In the genomic region with DNA sequence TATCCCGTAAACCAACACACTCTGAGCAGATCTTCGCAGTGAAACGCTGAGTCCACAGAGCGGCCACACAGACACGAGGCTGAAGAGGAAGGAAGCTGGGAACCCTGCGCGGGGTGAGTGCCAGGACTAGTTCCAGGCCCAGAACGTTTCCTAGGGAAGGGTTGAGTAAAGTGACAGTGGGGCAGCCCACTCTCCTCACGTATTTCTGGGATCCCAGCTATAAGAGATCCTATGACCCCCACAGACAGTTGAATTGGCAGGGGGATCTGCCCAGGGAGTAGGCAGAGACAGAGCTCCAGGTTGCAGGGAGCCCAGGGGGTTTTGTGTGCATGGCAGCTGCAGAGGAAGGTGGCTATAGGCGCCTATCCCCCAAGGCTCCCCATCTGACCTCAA, we compare ENCODE assay signal across 8 cellular contexts. TPM values are rescaled to one million over a fixed set of nuclear protein-coding genes. Genes with fewer than 3 reads are reported as not detected.
DNase-seq lines count a peak whose midpoint lies in the region; ATAC-seq and TF ChIP-seq lines count a peak whose summit lies in the region.

No MANE protein-coding gene starts in this region.

- no peaks in the 10 kb centered on the region for H3K4me1 ChIP-seq in ectodermal cell (ENCODE audit: control insufficient read depth, insufficient read depth, low read length)

- DNase-seq in AG04450 (ENCODE audit: low read depth, low spot score) (no peak), SK-MEL-5 (ENCODE audit: low read depth, low spot score) (peak; percentile 31), lung microvascular endothelial cell (ENCODE audit: low read depth in 2 of 2) (peak; percentile 43 to 65), GM19240 (ENCODE audit: insufficient read length, low spot score) (no peak)

- no peaks in the 10 kb centered on the region for H3K36me3 ChIP-seq in ectodermal cell (ENCODE audit: control insufficient read depth, insufficient read depth, low read length)

- ATAC-seq in GM18499 (IDR thresholded peaks at IDR 0.05; ENCODE audit: insufficient read depth, unreplicated experiment) (peak; percentile 2), HG02973 (IDR thresholded peaks at IDR 0.05; ENCODE audit: unreplicated experiment) (peak; percentile 12)

- H3K27ac ChIP-seq in AG04450 (ENCODE audit: low read depth, low read length) (no peak overlapping the region), ectodermal cell (ENCODE audit: insufficient read depth, low read depth, low read length, poor library complexity, severe bottlenecking) (no peak overlapping the region), temporal lobe (ENCODE audit: low read depth, low read length) (peak overlapping the region; percentile 95)

- in situ Hi-C loops in SK-MEL-5 (cut with HindIII; ENCODE audit: low pct_unique_long_range_greater_than_20kb, low sequenced_read_pairs), result no loop called here

- H3K9me3 ChIP-seq in AG04450 (ENCODE audit: control insufficient read depth, insufficient read depth, low read length) (no peaks in the 10 kb centered on the region), ectodermal cell (ENCODE audit: control insufficient read depth, low read length) (no peaks in the 10 kb centered on the region)

- H3K27me3 ChIP-seq in AG04450 (ENCODE audit: control insufficient read depth, insufficient read depth, low read length) (no peaks in the 10 kb centered on the region), ectodermal cell (ENCODE audit: control insufficient read depth, insufficient read depth, low read length, poor library complexity, severe bottlenecking) (no peaks in the 10 kb centered on the region)

- WGBS in ectodermal cell, 2 experiments, result 74 to 80% methylated on average over 10 of the region's 10 CpGs

- peak overlapping the region; percentile 78 for H3K4me3 ChIP-seq in AG04450 (ENCODE audit: low read depth, low read length)
- peak overlapping the region; percentile 60 for H3K4me3 ChIP-seq in ectodermal cell (ENCODE audit: insufficient read depth, low read depth, low read length)

- CTCF ChIA-PET in AG04450 (lab: Charles Lee), result interaction anchor here (0.6 to 4.4 kb wide), 29 partner anchors 9 to 360 kb away, joined by 3 to 103 read pairs (median 4); partner anchors contain the start of genes GTF2A1 and TSHR

- no peak for TF ChIP-seq CTCF in AG04450 (IDR thresholded peaks at IDR 0.05; ENCODE audit: low read depth, low read length)

- POLR2A ChIA-PET in AG04450 (lab: Yijun Ruan, JAX), result interaction anchor here (1.2 to 1.6 kb wide), 2 partner anchors 49 to 51 kb away, joined by 13 to 16 read pairs; partner anchors contain the start of gene GTF2A1

RNA-seq across cellular contexts. Expression of gene GTF2A1, which starts 51.1 kb away (rescaled TPM):
- polyA plus RNA-seq in AG04450 (2011; rRNA removed), result 22.9 and 24.5 TPM in 2 replicates
- 50.0 and 52.5 TPM in 2 replicates for polyA minus RNA-seq in AG04450 (2011; rRNA and poly(A)+ RNA removed)
- total RNA-seq in SK-MEL-5 (2014; rRNA removed; shearing (Covaris generic)), result 32.0 and 35.2 TPM in 2 replicates
- 18.5 and 25.1 TPM in 2 replicates for polyA plus RNA-seq in SK-MEL-5 (2015; cell fraction: cytosol; rRNA removed)
- polyA plus RNA-seq in SK-MEL-5 (2015; cell fraction: nucleus; rRNA removed), result 9.3 and 9.6 TPM in 2 replicates
- 38.3 TPM for polyA plus RNA-seq in ectodermal cell (2013, experiment 1 of 4)
- 41.4 TPM for polyA plus RNA-seq in ectodermal cell (2013, experiment 2 of 4)
- polyA plus RNA-seq in ectodermal cell (2013, experiment 3 of 4), result 30.6 TPM
- polyA plus RNA-seq in ectodermal cell (2013, experiment 4 of 4), result 36.9 TPM
- total RNA-seq in lung microvascular endothelial cell, result 23.8 and 44.8 TPM in 2 replicates
- total RNA-seq in temporal lobe, result 47.0 TPM

Comparison
In these comparisons a context has a peak if more than half of its experiments do, and no peak if none do; other contexts are left out.
1. DNase-seq: peak in SK-MEL-5 (single experiment) and lung microvascular endothelial cell (2 of 2); none in AG04450 (single experiment) and GM19240 (single experiment).